Comparison of ENCODE assay signal across 8 cellular contexts in genomic region chr1:41122851-41123518, GRCh38.
DNase-seq lines count a peak whose midpoint lies in the region; ATAC-seq, FAIRE-seq and TF ChIP-seq lines count a peak whose summit lies in the region.

No MANE protein-coding gene starts in this region.

- no peak overlapping the region for H2AFZ ChIP-seq in keratinocyte (ENCODE audit: control insufficient read depth, low read length)

- H3K36me3 Mint-ChIP-seq in activated T-cell treated with anti-CD3 and anti-CD28 coated beads, Interleukin-2, amount 50 U/mL, for 4 hours (ENCODE audit: insufficient read depth) = peaks cover 7% of the 10 kb centered on the region

- H3K9me1 ChIP-seq in keratinocyte (ENCODE audit: control insufficient read depth, extremely low read depth, insufficient read depth, low read length) = no peaks in the 10 kb centered on the region

- peak; percentile 56 to 85 (median 62) for TF ChIP-seq CTCF in keratinocyte (optimal IDR thresholded peaks at IDR 0.05 in 1 of 3, IDR thresholded peaks at IDR 0.05 in 1 of 3, conservative IDR thresholded peaks at IDR 0.05 in 1 of 3; ENCODE audit: extremely low read depth in 1 of 3, insufficient read depth in 2 of 3, low read length in 3 of 3)

- no peak for DNase-seq in activated T-cell treated with anti-CD3 and anti-CD28 coated beads, Interleukin-2, amount 50 U/mL, for 4 hours
- DNase-seq in activated T-cell treated with anti-CD3 and anti-CD28 coated beads, Interleukin-2, amount 50 U/mL, for 48 hours = no peak
- peak; percentile 68 for DNase-seq in NCI-H2029 (lab: John Stamatoyannopoulos, UW)
- DNase-seq in adipocyte (ENCODE audit: low read depth) = peak; percentile 70
- peak; percentile 85 for DNase-seq in keratinocyte (ENCODE audit: low read depth, low spot score)
- DNase-seq in urothelium cell line (ENCODE audit: low spot score) = peak; percentile 76

- FAIRE-seq in keratinocyte (lab: Jason Lieb, UNC) (peak; percentile 95), urothelium cell line (lab: Jason Lieb, UNC) (peak; percentile 88)

- H3K9me3 ChIP-seq in adipocyte (ENCODE audit: control insufficient read depth, low read length) (no peaks in the 10 kb centered on the region), keratinocyte (ENCODE audit: control insufficient read depth, low read depth, low read length) (no peaks in the 10 kb centered on the region)

- H3K36me3 ChIP-seq in adipocyte (ENCODE audit: control insufficient read depth, insufficient read depth, low read length, severe bottlenecking) = no peaks in the 10 kb centered on the region
- no peaks in the 10 kb centered on the region for H3K36me3 ChIP-seq in keratinocyte (ENCODE audit: control insufficient read depth in 2 of 2, extremely low read depth in 1 of 2, insufficient read depth in 2 of 2, low read length in 2 of 2)

- ATAC-seq in activated T-cell treated with anti-CD3 and anti-CD28 coated beads, Interleukin-2, amount 50 U/mL, for 4 hours = peak; percentile 50 to 66
- ATAC-seq in HG03025 (IDR thresholded peaks at IDR 0.05; ENCODE audit: low FRiP score, unreplicated experiment) (no peak), HG03196 (IDR thresholded peaks at IDR 0.05; ENCODE audit: unreplicated experiment) (no peak)

- H3K27me3 Mint-ChIP-seq in activated T-cell treated with anti-CD3 and anti-CD28 coated beads, Interleukin-2, amount 50 U/mL, for 4 hours (ENCODE audit: low read depth) = no peaks in the 10 kb centered on the region

- H3K4me3 ChIP-seq in adipocyte (ENCODE audit: low read length) (no peak overlapping the region), keratinocyte (ENCODE audit: control insufficient read depth in 2 of 3, extremely low read depth in 1 of 3, insufficient read depth in 2 of 3, low read depth in 1 of 3, low read length in 3 of 3) (no peak overlapping the region)

- dilution Hi-C loops in keratinocyte (cut with MboI; ENCODE audit: extremely low pct_ligation_motif_present, low sequenced_read_pairs) = no loop called here

- H3K4me1 ChIP-seq in adipocyte (ENCODE audit: control insufficient read depth, insufficient read depth, low read length) = peaks cover 8% of the 10 kb centered on the region
- peaks cover 10% of the 10 kb centered on the region for H3K4me1 ChIP-seq in keratinocyte (ENCODE audit: control insufficient read depth, extremely low read depth, insufficient read depth, low read length)

- H3K27me3 ChIP-seq in adipocyte (replicated peaks; ENCODE audit: control insufficient read depth, insufficient read depth, low read length) (no peaks in the 10 kb centered on the region), keratinocyte (ENCODE audit: control insufficient read depth, extremely low read depth, insufficient read depth, low read length) (no peaks in the 10 kb centered on the region)

- H4K20me1 ChIP-seq in keratinocyte (ENCODE audit: control insufficient read depth, extremely low read depth, insufficient read depth, low read length) = no peaks in the 10 kb centered on the region

- no peaks in the 10 kb centered on the region for H3K4me1 Mint-ChIP-seq in activated T-cell treated with anti-CD3 and anti-CD28 coated beads, Interleukin-2, amount 50 U/mL, for 4 hours (ENCODE audit: low read depth)

- no peak overlapping the region for H3K4me3 Mint-ChIP-seq in activated T-cell treated with anti-CD3 and anti-CD28 coated beads, Interleukin-2, amount 50 U/mL, for 4 hours

- H3K9me3 Mint-ChIP-seq in activated T-cell treated with anti-CD3 and anti-CD28 coated beads, Interleukin-2, amount 50 U/mL, for 4 hours = no peaks in the 10 kb centered on the region

- peak overlapping the region; percentile 2 for H3K27ac ChIP-seq in keratinocyte (ENCODE audit: control insufficient read depth, insufficient read depth, low read length)

- H3K9ac ChIP-seq in adipocyte (ENCODE audit: low read length) = no peak overlapping the region
- H3K9ac ChIP-seq in keratinocyte (ENCODE audit: control insufficient read depth, extremely low read depth, insufficient read depth, low read length) = no peak overlapping the region

- H3K79me2 ChIP-seq in keratinocyte (ENCODE audit: control insufficient read depth, insufficient read depth, low read length) = no peaks in the 10 kb centered on the region

- no peak overlapping the region for H3K4me2 ChIP-seq in keratinocyte (ENCODE audit: control insufficient read depth, extremely low read depth, insufficient read depth, low read depth, low read length)

Comparison
In these comparisons a context has a peak if more than half of its experiments do, and no peak if none do; other contexts are left out.
1. ATAC-seq: peak in activated T-cell treated with anti-CD3 and anti-CD28 coated beads, Interleukin-2, amount 50 U/mL, for 4 hours (2 of 2); none in HG03025 (single experiment) and HG03196 (single experiment).
2. DNase-seq: peak in NCI-H2029 (single experiment), adipocyte (single experiment), keratinocyte (single experiment) and urothelium cell line (single experiment); none in activated T-cell treated with anti-CD3 and anti-CD28 coated beads, Interleukin-2, amount 50 U/mL, for 4 hours (single experiment) and activated T-cell treated with anti-CD3 and anti-CD28 coated beads, Interleukin-2, amount 50 U/mL, for 48 hours (0 of 2).